Comparison of ENCODE assay signal across 17 cellular contexts in the genomic region with DNA sequence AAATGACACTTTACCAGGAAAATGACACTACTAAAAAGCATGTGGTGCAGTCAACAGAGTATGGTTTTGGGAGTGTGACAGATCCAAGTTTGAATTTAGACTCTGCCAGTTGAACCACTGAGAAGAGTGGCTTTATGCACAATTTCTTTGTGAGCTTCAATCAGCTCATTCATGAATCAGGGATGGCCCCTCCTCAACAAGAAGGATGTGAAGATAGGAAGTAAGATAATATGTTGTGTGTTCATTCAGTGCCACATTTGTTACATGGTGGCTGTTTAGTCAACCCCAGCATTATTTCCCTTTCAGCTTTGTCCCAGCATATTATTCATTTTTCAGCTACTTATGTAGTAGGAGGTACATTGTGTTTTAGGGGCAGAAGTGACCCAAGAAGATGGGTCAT.
DNase-seq lines count a peak whose midpoint lies in the region; ATAC-seq and TF ChIP-seq lines count a peak whose summit lies in the region.
"Had no signal": no experiment of that assay in that cellular context is flagged by ENCODE, and none has a peak within 500 bp of the region (broad histone marks: within the 10 kb centered on the region; RNA-seq: fewer than 3 reads in every experiment).

No MANE protein-coding gene starts in this region.

- DNase-seq in DND-41 (no peak), foreskin melanocyte (peak; percentile 5), pons (ENCODE audit: low spot score) (peak; percentile 26), psoas muscle (no peak), SW480 (ENCODE audit: low spot score) (no peak)
- peak; percentile 12 for DNase-seq in Jurkat, Clone E6-1 (ENCODE audit: low read depth, low spot score)
- no peak for DNase-seq in activated CD8-positive, alpha-beta memory T cell treated with anti-CD3 and anti-CD28 coated beads, Interleukin-2, amount 50 U/mL, for 4 hours
- DNase-seq: C1 segment of cervical spinal cord; Caco-2; CD4-positive, alpha-beta memory T cell; DMS153; EL; GDM1; GOT3 had no signal

- H3K9ac ChIP-seq in DND-41 (ENCODE audit: low read depth, low read length), result no peak overlapping the region

- H4K20me1 ChIP-seq in DND-41 (ENCODE audit: insufficient read depth, low read length), result no peaks in the 10 kb centered on the region

- H3K4me3 ChIP-seq in DND-41 (ENCODE audit: low read depth in 1 of 2, low read length in 2 of 2), result no peak overlapping the region
- no peak overlapping the region for H3K4me3 ChIP-seq in Jurkat, Clone E6-1 (ENCODE audit: low read length)
- no peak overlapping the region for H3K4me3 ChIP-seq in psoas muscle
- H3K4me3 ChIP-seq: GM12878, HAP-1 had no signal

- TF ChIP-seq CTCF in DND-41 (IDR thresholded peaks at IDR 0.05; ENCODE audit: borderline replicate concordance, extremely low read depth, low read length, poor library complexity, severe bottlenecking) (no peak), psoas muscle (IDR thresholded peaks at IDR 0.05) (no peak)

- intact Hi-C loops in psoas muscle (cut with DNase I), result no loop called here

- peaks cover 48% of the 10 kb centered on the region for H3K36me3 ChIP-seq in DND-41 (ENCODE audit: insufficient read depth, low read length)
- H3K36me3 ChIP-seq in psoas muscle (ENCODE audit: insufficient read depth in 1 of 2, low read depth in 1 of 2), result peaks cover 4 to 99% of the 10 kb centered on the region in 2 donors
- H3K36me3 ChIP-seq: HAP-1 had no signal

- H3K4me1 ChIP-seq in DND-41 (ENCODE audit: insufficient read depth, low read length) (peaks cover 9% of the 10 kb centered on the region), psoas muscle (no peaks in the 10 kb centered on the region)
- H3K4me1 ChIP-seq: Caco-2, HAP-1 had no signal

- H3K4me2 ChIP-seq in DND-41 (ENCODE audit: insufficient read depth, low read length), result no peak overlapping the region

- no peaks in the 10 kb centered on the region for H3K79me2 ChIP-seq in DND-41 (ENCODE audit: insufficient read depth, low read length)

- no peak overlapping the region for H2AFZ ChIP-seq in DND-41 (ENCODE audit: low read depth, low read length)

- ATAC-seq in DND-41 (ENCODE audit: insufficient read depth, low read depth) (peak; percentile 58), psoas muscle (no peak), GM19397 (IDR thresholded peaks at IDR 0.05; ENCODE audit: unreplicated experiment) (no peak)
- ATAC-seq: GM12878 had no signal

- H3K9me3 ChIP-seq in DND-41 (ENCODE audit: insufficient read depth, low read length, severe bottlenecking), result no peaks in the 10 kb centered on the region
- no peaks in the 10 kb centered on the region for H3K9me3 ChIP-seq in psoas muscle
- H3K9me3 ChIP-seq: Caco-2, HAP-1 had no signal

- no peaks in the 10 kb centered on the region for H3K27me3 ChIP-seq in DND-41 (ENCODE audit: insufficient read depth, low read length, poor library complexity)
- H3K27me3 ChIP-seq in psoas muscle (ENCODE audit: insufficient read depth in 3 of 3, low read length in 2 of 3), result no peaks in the 10 kb centered on the region

- no peak overlapping the region for H3K27ac ChIP-seq in DND-41 (ENCODE audit: low read length)
- no peak overlapping the region for H3K27ac ChIP-seq in psoas muscle

Comparison
In these comparisons a context has a peak if more than half of its experiments do, and no peak if none do; other contexts are left out.
1. DNase-seq: peak in Jurkat, Clone E6-1 (single experiment), foreskin melanocyte (single experiment) and pons (single experiment); none in DND-41 (single experiment), psoas muscle (0 of 2), SW480 (single experiment) and activated CD8-positive, alpha-beta memory T cell treated with anti-CD3 and anti-CD28 coated beads, Interleukin-2, amount 50 U/mL, for 4 hours (single experiment).